In genomic region chr3:171781711-171782127, GRCh38 we compare ENCODE assay signal across 18 cellular contexts. TPM values are rescaled to one million over a fixed set of nuclear protein-coding genes. Genes with fewer than 3 reads are reported as not detected.
A peak's percentile ranks its signal among the peaks of the same experiment; 100 is the strongest.
DNase-seq lines count a peak whose midpoint lies in the region; ATAC-seq, FAIRE-seq and TF ChIP-seq lines count a peak whose summit lies in the region.
"Had no signal": no experiment of that assay in that cellular context is flagged by ENCODE, and none has a peak within 500 bp of the region (broad histone marks: within the 10 kb centered on the region; RNA-seq: fewer than 3 reads in every experiment).

No MANE protein-coding gene starts in this region.

- POLR2A ChIA-PET in GM12878 (lab: Charles Lee), result interaction anchor here (0.7 to 1.9 kb wide), 2 partner anchors 8 to 10 kb away, joined by 4 to 8 read pairs; no protein-coding TSS in a partner anchor

- no peaks in the 10 kb centered on the region for H3K36me3 Mint-ChIP-seq in activated T-helper 2 cell treated with anti-CD3 and anti-CD28 coated beads, Interferon-gamma antibody, Interleukin-2, Interleukin-4, amounts not matched to agents 10 μg/mL and 5 μg/mL and 100 μg/mL, durations not matched to agents 14 hours and 24 hours and 36 hours (ENCODE audit: low read depth)
- H3K36me3 Mint-ChIP-seq in activated T-cell treated with anti-CD3 and anti-CD28 coated beads, Interleukin-2, amount 50 U/mL, for 24 hours (ENCODE audit: low read depth), result no peaks in the 10 kb centered on the region
- H3K36me3 Mint-ChIP-seq: CD14-positive monocyte had no signal

- H3K9me3 ChIP-seq in GM12878 (replicated peaks; ENCODE audit: control insufficient read depth, insufficient read depth, low read length), result no peaks in the 10 kb centered on the region

- H3K27ac ChIP-seq in GM12878 (ENCODE audit: control insufficient read depth, insufficient read depth), result no peak overlapping the region
- peak overlapping the region; percentile 74 for H3K27ac ChIP-seq in foreskin keratinocyte
- H3K27ac ChIP-seq: parathyroid adenoma had no signal

- H3K27me3 ChIP-seq in GM12878 (replicated peaks in 1 of 2; ENCODE audit: control insufficient read depth in 2 of 2, insufficient read depth in 2 of 2, low read length in 1 of 2), result no peaks in the 10 kb centered on the region
- no peaks in the 10 kb centered on the region for H3K27me3 ChIP-seq in foreskin keratinocyte

- intact Hi-C loops in GM12878 (cut with micrococcal nuclease; ENCODE audit: unreplicated experiment), result no loop called here
- intact Hi-C loops in activated T-helper 2 cell treated with anti-CD3 and anti-CD28 coated beads, Interferon-gamma antibody, Interleukin-2, Interleukin-4, amounts not matched to agents 10 μg/mL and 5 μg/mL and 100 μg/mL, durations not matched to agents 14 hours and 24 hours and 36 hours (cut with micrococcal nuclease), result no loop called here

- H3K27ac Mint-ChIP-seq in activated T-helper 2 cell treated with anti-CD3 and anti-CD28 coated beads, Interferon-gamma antibody, Interleukin-2, Interleukin-4, amounts not matched to agents 10 μg/mL and 5 μg/mL and 100 μg/mL, durations not matched to agents 14 hours and 24 hours and 36 hours, result no peak overlapping the region
- no peak overlapping the region for H3K27ac Mint-ChIP-seq in activated T-cell treated with anti-CD3 and anti-CD28 coated beads, Interleukin-2, amount 50 U/mL, for 24 hours
- H3K27ac Mint-ChIP-seq: activated CD4-positive, alpha-beta T cell treated with anti-CD3 and anti-CD28 coated beads, Interleukin-2, amount 10 ng/mL, durations not matched to agents 24 days and 14 days; activated naive CD8-positive, alpha-beta T cell treated with anti-CD3 and anti-CD28 coated beads, Interleukin-2, amount 50 U/mL, for 24 hours; T-helper 2 cell treated with Interferon-gamma antibody and Interleukin-4, amounts not matched to agents 5 μg/mL and 100 μg/mL, for 36 hours had no signal

- TF ChIP-seq EP300 in GM12878 (IDR thresholded peaks at IDR 0.05; ENCODE audit: borderline replicate concordance in 1 of 2, control insufficient read depth in 1 of 2, low read depth in 2 of 2, low read length in 2 of 2), result no peak

- ATAC-seq in GM12878 (no peak), foreskin keratinocyte (peak; percentile 70)
- ATAC-seq: activated naive CD8-positive, alpha-beta T cell treated with anti-CD3 and anti-CD28 coated beads, Interleukin-2, amount 50 U/mL, for 24 hours had no signal

- H3K36me3 ChIP-seq in GM12878 (ENCODE audit: control insufficient read depth in 2 of 2, insufficient read depth in 2 of 2, low read length in 1 of 2), result no peaks in the 10 kb centered on the region

- H3K9ac ChIP-seq in GM12878 (ENCODE audit: control insufficient read depth, insufficient read depth, low read length), result no peak overlapping the region
- H3K9ac ChIP-seq: parathyroid adenoma had no signal

- no peak overlapping the region for H3K4me2 ChIP-seq in GM12878 (ENCODE audit: control insufficient read depth, insufficient read depth)

- no peaks in the 10 kb centered on the region for H3K4me1 ChIP-seq in GM12878 (ENCODE audit: control insufficient read depth, insufficient read depth, low read length)
- peaks cover 13% of the 10 kb centered on the region for H3K4me1 ChIP-seq in foreskin keratinocyte
- H3K4me1 ChIP-seq: parathyroid adenoma had no signal

- DNase-seq in HCEC 1CT, result peak; percentile 64
- DNase-seq in GM12878 (ENCODE audit: low read depth, low spot score), result no peak
- DNase-seq in foreskin keratinocyte, result peak in 1 of 2 donors; percentile 59
- peak; percentile 54 for DNase-seq in skeletal muscle cell (ENCODE audit: low read depth)
- DNase-seq in activated T-helper 2 cell treated with anti-CD3 and anti-CD28 coated beads, Interferon-gamma antibody, Interleukin-2, Interleukin-4, amounts not matched to agents 10 μg/mL and 5 μg/mL and 100 μg/mL, durations not matched to agents 14 hours and 24 hours and 36 hours (ENCODE audit: low spot score), result no peak
- no peak for DNase-seq in activated T-cell treated with anti-CD3 and anti-CD28 coated beads, Interleukin-2, amount 50 U/mL, for 24 hours
- no peak for DNase-seq in occipital lobe (lab: John Stamatoyannopoulos, UW)
- no peak for DNase-seq in NCI-H345 (lab: John Stamatoyannopoulos, UW)
- DNase-seq: activated CD4-positive, alpha-beta T cell treated with anti-CD3 and anti-CD28 coated beads, Interleukin-2, amount 10 ng/mL, durations not matched to agents 24 days and 14 days; activated naive CD8-positive, alpha-beta T cell treated with anti-CD3 and anti-CD28 coated beads, Interleukin-2, amount 50 U/mL, for 24 hours; cortex of kidney; EL; NCI-H2029 treated with DMSO at 0.1 percent for 48 hours; stimulated activated CD4-positive, alpha-beta T cell treated with anti-CD3 and anti-CD28 coated beads, Interleukin-15, amount 100 ng/mL, for 24 hours had no signal

- no peak overlapping the region for H2AFZ ChIP-seq in GM12878 (ENCODE audit: control insufficient read depth, low read depth, low read length)
- H2AFZ ChIP-seq: parathyroid adenoma had no signal

- no peak for TF ChIP-seq POLR2A in GM12878 (IDR thresholded peaks at IDR 0.05; ENCODE audit: low read depth, low read length)

- CTCF ChIA-PET in GM12878 (lab: Yijun Ruan, JAX), result interaction anchor here (0.7 to 2.4 kb wide), 4 partner anchors 9 to 133 kb away, joined by 3 to 12 read pairs (median 3); no protein-coding TSS in a partner anchor

- no peaks in the 10 kb centered on the region for H3K4me1 Mint-ChIP-seq in activated T-helper 2 cell treated with anti-CD3 and anti-CD28 coated beads, Interferon-gamma antibody, Interleukin-2, Interleukin-4, amounts not matched to agents 10 μg/mL and 5 μg/mL and 100 μg/mL, durations not matched to agents 14 hours and 24 hours and 36 hours (ENCODE audit: low read depth)
- no peaks in the 10 kb centered on the region for H3K4me1 Mint-ChIP-seq in activated T-cell treated with anti-CD3 and anti-CD28 coated beads, Interleukin-2, amount 50 U/mL, for 24 hours (ENCODE audit: low read depth)
- H3K4me1 Mint-ChIP-seq: activated CD4-positive, alpha-beta T cell treated with anti-CD3 and anti-CD28 coated beads, Interleukin-2, amount 10 ng/mL, durations not matched to agents 24 days and 14 days; activated naive CD8-positive, alpha-beta T cell treated with anti-CD3 and anti-CD28 coated beads, Interleukin-2, amount 50 U/mL, for 24 hours had no signal

- no peaks in the 10 kb centered on the region for H4K20me1 ChIP-seq in GM12878 (ENCODE audit: control insufficient read depth, insufficient read depth)

- H3K9me3 Mint-ChIP-seq in activated T-helper 2 cell treated with anti-CD3 and anti-CD28 coated beads, Interferon-gamma antibody, Interleukin-2, Interleukin-4, amounts not matched to agents 10 μg/mL and 5 μg/mL and 100 μg/mL, durations not matched to agents 14 hours and 24 hours and 36 hours, result no peaks in the 10 kb centered on the region
- H3K9me3 Mint-ChIP-seq in activated T-cell treated with anti-CD3 and anti-CD28 coated beads, Interleukin-2, amount 50 U/mL, for 24 hours, result no peaks in the 10 kb centered on the region
- H3K9me3 Mint-ChIP-seq: activated CD4-positive, alpha-beta T cell treated with anti-CD3 and anti-CD28 coated beads, Interleukin-2, amount 10 ng/mL, durations not matched to agents 24 days and 14 days; activated naive CD8-positive, alpha-beta T cell treated with anti-CD3 and anti-CD28 coated beads, Interleukin-2, amount 50 U/mL, for 24 hours; CD14-positive monocyte; T-helper 2 cell treated with Interferon-gamma antibody and Interleukin-4, amounts not matched to agents 5 μg/mL and 100 μg/mL, for 36 hours had no signal

- H3K27me3 Mint-ChIP-seq in activated T-helper 2 cell treated with anti-CD3 and anti-CD28 coated beads, Interferon-gamma antibody, Interleukin-2, Interleukin-4, amounts not matched to agents 10 μg/mL and 5 μg/mL and 100 μg/mL, durations not matched to agents 14 hours and 24 hours and 36 hours (ENCODE audit: low read depth), result peaks cover 18% of the 10 kb centered on the region
- H3K27me3 Mint-ChIP-seq in activated T-cell treated with anti-CD3 and anti-CD28 coated beads, Interleukin-2, amount 50 U/mL, for 24 hours, result peaks cover 3% of the 10 kb centered on the region

- BruUV-seq in GM12878 (replicated peaks; lab: Mats Ljungman, UMichigan), result no TSS peak

- H3K4me3 Mint-ChIP-seq in activated T-helper 2 cell treated with anti-CD3 and anti-CD28 coated beads, Interferon-gamma antibody, Interleukin-2, Interleukin-4, amounts not matched to agents 10 μg/mL and 5 μg/mL and 100 μg/mL, durations not matched to agents 14 hours and 24 hours and 36 hours (ENCODE audit: low read depth), result no peak overlapping the region
- no peak overlapping the region for H3K4me3 Mint-ChIP-seq in activated T-cell treated with anti-CD3 and anti-CD28 coated beads, Interleukin-2, amount 50 U/mL, for 24 hours
- H3K4me3 Mint-ChIP-seq: activated CD4-positive, alpha-beta T cell treated with anti-CD3 and anti-CD28 coated beads, Interleukin-2, amount 10 ng/mL, durations not matched to agents 24 days and 14 days; activated naive CD8-positive, alpha-beta T cell treated with anti-CD3 and anti-CD28 coated beads, Interleukin-2, amount 50 U/mL, for 24 hours; CD14-positive monocyte; T-helper 2 cell treated with Interferon-gamma antibody and Interleukin-4, amounts not matched to agents 5 μg/mL and 100 μg/mL, for 36 hours had no signal

- RAD21 ChIA-PET in GM12878 (lab: Charles Lee; ENCODE audit: unreplicated experiment), result interaction anchor here (1.1 to 18.8 kb wide), 3 partner anchors 10 to 51 kb away, joined by 4 to 333 read pairs (median 6); no protein-coding TSS in a partner anchor

- TF ChIP-seq CTCF in GM12878 (IDR thresholded peaks at IDR 0.05 in 2 of 3, conservative IDR thresholded peaks at IDR 0.05 in 1 of 3; ENCODE audit: control insufficient read depth in 2 of 3, extremely low read depth in 1 of 3, insufficient read depth in 1 of 3, low read depth in 3 of 3, low read length in 3 of 3) (no peak), foreskin keratinocyte (conservative IDR thresholded peaks at IDR 0.05) (no peak)

- no peak for FAIRE-seq in GM12878 (lab: Jason Lieb, UNC)
- FAIRE-seq: GM12891 had no signal

- no peaks in the 10 kb centered on the region; the same call in 1 of the 2 replicates for H3K79me2 ChIP-seq in GM12878 (ENCODE audit: control insufficient read depth, insufficient read depth, low read length)
- H3K79me2 ChIP-seq: parathyroid adenoma had no signal

- 30% methylated on average over 4 of the region's 4 CpGs for WGBS in GM12878 (ENCODE audit: insufficient coverage, insufficient replicate concordance, low lambda C conversion rate, missing lambda C conversion rate)

- TF ChIP-seq RAD21 in GM12878 (IDR thresholded peaks at IDR 0.05; ENCODE audit: insufficient read depth, low read depth, low read length), result no peak

- SMC1A ChIA-PET in GM12878 (lab: Charles Lee; ENCODE audit: uncharacterized antibody, unreplicated experiment), result interaction anchor here (0.7 to 3.5 kb wide), 6 partner anchors 9 to 84 kb away, joined by 3 to 24 read pairs (median 5); no protein-coding TSS in a partner anchor

- no peak overlapping the region for H3K4me3 ChIP-seq in GM12878
- no peak overlapping the region for H3K4me3 ChIP-seq in skeletal muscle cell (ENCODE audit: low read depth, low read length)

- in situ Hi-C loops in GM12878 (cut with MboI), result no loop called here

RNA-seq across cellular contexts. Expression of gene PLD1, which starts 28.6 kb away (rescaled TPM):
- total RNA-seq in GM12878 (2013; cell fraction: nucleolus; rRNA removed), result 526 and 546 TPM in 2 replicates
- 3.2 and 4.4 TPM in 2 replicates for total RNA-seq in GM12878 (2014; rRNA removed)
- 3.8 and 5.1 TPM in 2 replicates for total RNA-seq in GM12878 (2014; rRNA removed; fragmentation: Illumina TruSeq; extraction: Trizol)
- 7.5 and 7.8 TPM in 2 replicates for total RNA-seq in GM12878 (2021)
- 2.0 TPM for polyA plus RNA-seq in GM12878 (2011; ENCODE audit: low read depth)
- polyA plus RNA-seq in GM12878 (2011; rRNA removed), result 108 and 130 TPM in 2 replicates
- polyA plus RNA-seq in GM12878 (2011; cell fraction: cytosol; rRNA removed), result 53.4 and 59.3 TPM in 2 replicates
- 108 and 131 TPM in 2 replicates for polyA plus RNA-seq in GM12878 (2011; cell fraction: nucleus; rRNA removed)
- polyA plus RNA-seq in GM12878 (2012), result 1.2 and 2.7 TPM in 2 replicates
- 3.4 and 6.5 TPM in 2 replicates for polyA plus RNA-seq in GM12878 (2014; fragmentation: Illumina TruSeq; extraction: Trizol)
- polyA plus RNA-seq in GM12878 (2014; fragmentation: Nextera tagmentation; extraction: Ambion mirVana), result 1 to 10 TPM; 3.1 to 3.4 TPM
- 2.4 and 2.9 TPM in 2 replicates for polyA plus RNA-seq in GM12878 (2014; rRNA removed)
- polyA plus RNA-seq in GM12878 (2016; fragmentation: Nextera tagmentation; extraction: Ambion mirVana), result 1 to 10 TPM; 4.3 to 5.8 TPM
- 228 and 285 TPM in 2 replicates for polyA minus RNA-seq in GM12878 (2011; rRNA and poly(A)+ RNA removed)
- 42.9 and 75.5 TPM in 2 replicates for polyA minus RNA-seq in GM12878 (2011; cell fraction: cytosol; rRNA and poly(A)+ RNA removed)
- 205 and 292 TPM in 2 replicates for polyA minus RNA-seq in GM12878 (2011; cell fraction: nucleus; rRNA and poly(A)+ RNA removed)
- total RNA-seq in foreskin keratinocyte, result 6.1 and 7.7 TPM in 2 replicates
- polyA plus RNA-seq in foreskin keratinocyte, result 2.1 and 2.7 TPM in 2 replicates
- total RNA-seq in activated T-helper 2 cell treated with anti-CD3 and anti-CD28 coated beads, Interferon-gamma antibody, Interleukin-2, Interleukin-4, amounts not matched to agents 10 μg/mL and 5 μg/mL and 100 μg/mL, durations not matched to agents 14 hours and 24 hours and 36 hours, result 1.0 and 1.1 TPM in 2 replicates
- 6.6 TPM for total RNA-seq in occipital lobe

Comparison
In these comparisons a context has a peak if more than half of its experiments do, and no peak if none do; other contexts are left out.
1. DNase-seq: peak in HCEC 1CT (single experiment) and skeletal muscle cell (single experiment); none in GM12878 (single experiment), activated T-helper 2 cell treated with anti-CD3 and anti-CD28 coated beads, Interferon-gamma antibody, Interleukin-2, Interleukin-4, amounts not matched to agents 10 μg/mL and 5 μg/mL and 100 μg/mL, durations not matched to agents 14 hours and 24 hours and 36 hours (single experiment), activated T-cell treated with anti-CD3 and anti-CD28 coated beads, Interleukin-2, amount 50 U/mL, for 24 hours (single experiment), occipital lobe (single experiment) and NCI-H345 (single experiment).